Comparison of ENCODE assay signal across 23 cellular contexts in genomic region chr3:187591051-187591450, GRCh38.
"Had no signal": no experiment of that assay in that cellular context is flagged by ENCODE, and none has a peak within 500 bp of the region (broad histone marks: within the 10 kb centered on the region; RNA-seq: fewer than 3 reads in every experiment).

No MANE protein-coding gene starts in this region.

- H3K27me3 ChIP-seq: hepatocyte, pancreas, testis, tibial nerve, upper lobe of right lung, vagina had no signal

- DNase-seq: effector CD4-positive, alpha-beta T cell; foreskin melanocyte; head of caudate nucleus; kidney; left cardiac atrium; left ventricle myocardium inferior; naive thymus-derived CD4-positive, alpha-beta T cell; nephron progenitor cell; nucleus accumbens; pancreas; spleen; stimulated activated CD4-positive, alpha-beta T cell treated with anti-CD3 and anti-CD28 coated beads, Interleukin-15, amount 100 ng/mL, for 24 hours; stimulated activated CD4-positive, alpha-beta T cell treated with anti-CD3 and anti-CD28 coated beads, Interleukin-1b, Interleukin-23, amount 100 ng/mL, for 48 hours; stimulated activated CD4-positive, alpha-beta T cell treated with anti-CD3 and anti-CD28 coated beads, Interleukin-4, amount 100 ng/mL, for 24 hours; testis; upper lobe of right lung had no signal

- H3K36me3 ChIP-seq: left ventricle myocardium inferior, pancreas, spleen, tibial nerve, upper lobe of right lung, vagina had no signal

- H3K36me3 Mint-ChIP-seq: naive thymus-derived CD4-positive, alpha-beta T cell; stimulated activated memory B cell treated with anti-CD40 and anti-IgM and Interleukin-4, amounts not matched to agents 10 μg/mL and 1 μg/mL and 100 μg/mL, for 72 hours had no signal

- ATAC-seq: left cardiac atrium; naive thymus-derived CD4-positive, alpha-beta T cell; pancreas; stimulated activated memory B cell treated with anti-CD40 and anti-IgM and Interleukin-4, amounts not matched to agents 10 μg/mL and 1 μg/mL and 100 μg/mL, for 72 hours; upper lobe of right lung had no signal

- H3K9me3 Mint-ChIP-seq: nephron progenitor cell; stimulated activated memory B cell treated with anti-CD40 and anti-IgM and Interleukin-4, amounts not matched to agents 10 μg/mL and 1 μg/mL and 100 μg/mL, for 72 hours; stimulated activated naive CD8-positive, alpha-beta T cell treated with anti-CD3 and anti-CD28 coated beads, Interleukin-15, Interleukin-2, amounts not matched to agents 100 ng/mL and 50 ng/mL, for 24 hours had no signal

- H3K4me1 ChIP-seq: left ventricle myocardium inferior, pancreas, spleen, tibial nerve, upper lobe of right lung, vagina had no signal

- H3K4me1 Mint-ChIP-seq: naive thymus-derived CD4-positive, alpha-beta T cell had no signal

- H3K27ac ChIP-seq: coronary artery, hepatocyte, left ventricle myocardium inferior, pancreas, spleen, testis, tibial nerve, upper lobe of right lung, vagina had no signal

- H3K27ac Mint-ChIP-seq: naive thymus-derived CD4-positive, alpha-beta T cell; nephron progenitor cell; stimulated activated memory B cell treated with anti-CD40 and anti-IgM and Interleukin-4, amounts not matched to agents 10 μg/mL and 1 μg/mL and 100 μg/mL, for 72 hours; stimulated activated naive CD8-positive, alpha-beta T cell treated with anti-CD3 and anti-CD28 coated beads, Interleukin-15, Interleukin-2, amounts not matched to agents 100 ng/mL and 50 ng/mL, for 24 hours had no signal

- H3K9me3 ChIP-seq: left ventricle myocardium inferior, pancreas, spleen, testis, tibial nerve, upper lobe of right lung, vagina had no signal

- H3K4me3 Mint-ChIP-seq: naive thymus-derived CD4-positive, alpha-beta T cell; nephron progenitor cell; stimulated activated memory B cell treated with anti-CD40 and anti-IgM and Interleukin-4, amounts not matched to agents 10 μg/mL and 1 μg/mL and 100 μg/mL, for 72 hours; stimulated activated naive CD8-positive, alpha-beta T cell treated with anti-CD3 and anti-CD28 coated beads, Interleukin-15, Interleukin-2, amounts not matched to agents 100 ng/mL and 50 ng/mL, for 24 hours had no signal

- H3K4me3 ChIP-seq: coronary artery, hepatocyte, left ventricle myocardium inferior, lung, pancreas, spleen, testis, tibial nerve, upper lobe of right lung, vagina had no signal
